Comparison of ENCODE assay signal across 1 cellular context in genomic region chr7:142331941-142332340, GRCh38.
TF ChIP-seq lines count a peak whose summit lies in the region.

No MANE protein-coding gene starts in this region.

TF ChIP-seq in H1, 55 proteins besides CTCF, POLR2A, EP300 and RAD21:
- TF ChIP-seq ATF2 (IDR thresholded peaks at IDR 0.05; ENCODE audit: low read length): no peak
- no peak for TF ChIP-seq CBX5 (IDR thresholded peaks at IDR 0.05; ENCODE audit: low read depth, low read length)
- TF ChIP-seq RBBP5 (IDR thresholded peaks at IDR 0.05; ENCODE audit: borderline replicate concordance, low read depth, low read length): no peak
- no peak for TF ChIP-seq ASH2L (IDR thresholded peaks at IDR 0.05; ENCODE audit: low read length)
- TF ChIP-seq CTBP2 (IDR thresholded peaks at IDR 0.05; ENCODE audit: borderline replicate concordance, insufficient read depth, insufficient read length, low read length): no peak
- TF ChIP-seq YY1 (IDR thresholded peaks at IDR 0.05; ENCODE audit: low read depth, low read length): no peak
- TF ChIP-seq EGR1 (IDR thresholded peaks at IDR 0.05; ENCODE audit: borderline replicate concordance, low read depth, low read length): no peak
- no peak for TF ChIP-seq GABPA (IDR thresholded peaks at IDR 0.05; ENCODE audit: borderline replicate concordance, insufficient read depth, low read length)
- no peak for TF ChIP-seq ZNF274 (IDR thresholded peaks at IDR 0.05; ENCODE audit: borderline replicate concordance, extremely low read depth, low read length)
- TF ChIP-seq MAFK (IDR thresholded peaks at IDR 0.05; ENCODE audit: low read depth, low read length): no peak
- no peak for TF ChIP-seq TCF12 (IDR thresholded peaks at IDR 0.05; ENCODE audit: low read depth, low read length)
- TF ChIP-seq KDM1A (IDR thresholded peaks at IDR 0.05; ENCODE audit: borderline replicate concordance, low read length): no peak
- TF ChIP-seq NRF1 (IDR thresholded peaks at IDR 0.05; ENCODE audit: low read depth, low read length): no peak
